Comparison of ENCODE assay signal across 15 cellular contexts in the genomic region with DNA sequence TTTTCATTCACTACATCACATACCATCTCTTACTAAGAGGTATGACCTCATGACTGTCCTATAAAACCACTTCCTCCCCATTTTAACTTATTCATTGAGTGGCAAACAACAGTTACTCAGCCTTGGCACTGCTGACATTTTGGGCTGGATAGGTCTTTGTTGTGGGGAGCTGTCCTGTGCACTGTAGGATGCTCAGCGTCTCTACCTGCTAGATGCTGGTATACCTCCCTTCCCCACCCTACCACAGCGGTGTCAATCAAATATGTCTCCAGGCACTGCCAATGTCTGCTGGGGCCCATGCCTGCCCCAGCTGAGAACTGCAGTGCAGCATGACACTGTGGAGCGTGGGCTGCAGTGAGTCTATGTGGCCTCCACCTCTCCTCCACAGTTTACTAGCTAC.
DNase-seq lines count a peak whose midpoint lies in the region; ATAC-seq and TF ChIP-seq lines count a peak whose summit lies in the region.
"Had no signal": no experiment of that assay in that cellular context is flagged by ENCODE, and none has a peak within 500 bp of the region (broad histone marks: within the 10 kb centered on the region; RNA-seq: fewer than 3 reads in every experiment).

No MANE protein-coding gene starts in this region.

- H3K4me3 Mint-ChIP-seq in CD8-positive, alpha-beta T cell = no peak overlapping the region
- H3K4me3 Mint-ChIP-seq in T-helper 17 cell = no peak overlapping the region
- H3K4me3 Mint-ChIP-seq in naive thymus-derived CD8-positive, alpha-beta T cell = no peak overlapping the region

- no peaks in the 10 kb centered on the region for H3K9me3 ChIP-seq in CD8-positive, alpha-beta T cell (ENCODE audit: low read length)
- no peaks in the 10 kb centered on the region for H3K9me3 ChIP-seq in T-helper 17 cell (ENCODE audit: control insufficient read depth, low read length, poor library complexity, severe bottlenecking)
- no peaks in the 10 kb centered on the region for H3K9me3 ChIP-seq in heart right ventricle
- H3K9me3 ChIP-seq: SK-N-SH, suprapubic skin had no signal

- peaks cover 16% of the 10 kb centered on the region for H3K4me1 Mint-ChIP-seq in CD8-positive, alpha-beta T cell (ENCODE audit: low read depth)
- peaks cover 9% of the 10 kb centered on the region for H3K4me1 Mint-ChIP-seq in T-helper 17 cell
- H3K4me1 Mint-ChIP-seq in naive thymus-derived CD8-positive, alpha-beta T cell = peaks cover 12 to 25% (median 19%) of the 10 kb centered on the region in 4 donors

- CTCF ChIA-PET in CD8-positive, alpha-beta T cell (lab: Charles Lee) = interaction anchor here (1.7 kb wide), 1 partner anchor 14 kb away, joined by 15 read pairs; no protein-coding TSS in a partner anchor

- DNase-seq in SKM-1 treated with dmso at 0.1 percent for 144 hours (lab: John Stamatoyannopoulos, UW; ENCODE audit: unreplicated experiment) (peak; percentile 27), SKM-1 (lab: John Stamatoyannopoulos, UW; ENCODE audit: unreplicated experiment) (no peak), T-helper 17 cell (no peak), heart right ventricle (no peak), NCI-H1694 (lab: John Stamatoyannopoulos, UW) (no peak), C1 segment of cervical spinal cord (lab: John Stamatoyannopoulos, UW) (no peak)
- DNase-seq in CD8-positive, alpha-beta T cell = peak in 4 of 7 experiments; percentile 22 to 68 (median 42)
- DNase-seq in naive thymus-derived CD8-positive, alpha-beta T cell = peak in 6 of 10 donors; percentile 16 to 63 (median 39)
- DNase-seq: effector memory CD4-positive, alpha-beta T cell; Karpas-422; NCI-H1694 treated with DMSO at 0.1 percent for 48 hours; NCI-H510A treated with DMSO at 0.1 percent for 48 hours; SK-N-SH; WERI-Rb-1 had no signal

- 93 to 98% methylated on average over 3 of the region's 3 CpGs for WGBS in heart right ventricle, 2 donors

- peaks cover 3% of the 10 kb centered on the region for H3K27me3 Mint-ChIP-seq in CD8-positive, alpha-beta T cell (ENCODE audit: low read depth)
- H3K27me3 Mint-ChIP-seq in T-helper 17 cell = no peaks in the 10 kb centered on the region
- H3K27me3 Mint-ChIP-seq in naive thymus-derived CD8-positive, alpha-beta T cell = no peaks in the 10 kb centered on the region

- intact Hi-C loops in CD8-positive, alpha-beta T cell (cut with DNase I, micrococcal nuclease) = no loop called here
- intact Hi-C loops in heart right ventricle (cut with DNase I) = loop anchor here in 1 of 10 donors (10.0 kb wide), 1 partner anchor 72 kb away; the partner anchor contains the start of gene MGAT4A

- no peaks in the 10 kb centered on the region for H3K36me3 Mint-ChIP-seq in CD8-positive, alpha-beta T cell
- no peaks in the 10 kb centered on the region for H3K36me3 Mint-ChIP-seq in T-helper 17 cell (ENCODE audit: low read depth)
- no peaks in the 10 kb centered on the region for H3K36me3 Mint-ChIP-seq in naive thymus-derived CD8-positive, alpha-beta T cell

- no peaks in the 10 kb centered on the region for H3K36me3 ChIP-seq in CD8-positive, alpha-beta T cell (ENCODE audit: insufficient read depth, low read length)
- no peaks in the 10 kb centered on the region for H3K36me3 ChIP-seq in heart right ventricle
- H3K36me3 ChIP-seq: suprapubic skin, WERI-Rb-1 had no signal

- H3K27me3 ChIP-seq in CD8-positive, alpha-beta T cell (ENCODE audit: insufficient read depth, low read length) = no peaks in the 10 kb centered on the region
- H3K27me3 ChIP-seq in heart right ventricle = no peaks in the 10 kb centered on the region
- H3K27me3 ChIP-seq: suprapubic skin had no signal

- ATAC-seq in CD8-positive, alpha-beta T cell = peak; percentile 93
- ATAC-seq in T-helper 17 cell (peak; percentile 74), heart right ventricle (no peak)
- peak; percentile 82 to 97 for ATAC-seq in naive thymus-derived CD8-positive, alpha-beta T cell

- H3K27ac Mint-ChIP-seq in CD8-positive, alpha-beta T cell = peak overlapping the region; percentile 47
- no peak overlapping the region for H3K27ac Mint-ChIP-seq in T-helper 17 cell
- H3K27ac Mint-ChIP-seq in naive thymus-derived CD8-positive, alpha-beta T cell = peak overlapping the region in 6 of 10 donors; percentile 17 to 78 (median 54)

- H3K4me3 ChIP-seq in CD8-positive, alpha-beta T cell (ENCODE audit: low read depth, low read length) = no peak overlapping the region
- H3K4me3 ChIP-seq in heart right ventricle = no peak overlapping the region
- H3K4me3 ChIP-seq: suprapubic skin had no signal

- H3K4me1 ChIP-seq in CD8-positive, alpha-beta T cell (ENCODE audit: insufficient read depth, low read length) = peaks cover 7% of the 10 kb centered on the region
- H3K4me1 ChIP-seq in heart right ventricle = peaks cover 9 to 42% (median 23%) of the 10 kb centered on the region in 9 donors

- H3K27ac ChIP-seq in CD8-positive, alpha-beta T cell (ENCODE audit: low read depth, low read length) = no peak overlapping the region
- H3K27ac ChIP-seq in heart right ventricle = peak overlapping the region in 1 of 10 donors; percentile 64
- H3K27ac ChIP-seq: suprapubic skin, WERI-Rb-1 had no signal

- POLR2A ChIA-PET in CD8-positive, alpha-beta T cell (lab: Charles Lee) = interaction anchor here (0.6 to 2.0 kb wide), 3 partner anchors 36 to 165 kb away, joined by 3 to 7 read pairs (median 4); no protein-coding TSS in a partner anchor
- POLR2A ChIA-PET in naive thymus-derived CD8-positive, alpha-beta T cell (lab: Charles Lee) = interaction anchor here (0.9 to 1.8 kb wide), 3 partner anchors 8 to 15 kb away, joined by 3 to 6 read pairs (median 5); no protein-coding TSS in a partner anchor

- no peak for TF ChIP-seq CTCF in CD8-positive, alpha-beta T cell (IDR thresholded peaks at IDR 0.05)
- no peak for TF ChIP-seq CTCF in heart right ventricle (IDR thresholded peaks at IDR 0.05)

- no peaks in the 10 kb centered on the region for H3K9me3 Mint-ChIP-seq in CD8-positive, alpha-beta T cell
- no peaks in the 10 kb centered on the region for H3K9me3 Mint-ChIP-seq in naive thymus-derived CD8-positive, alpha-beta T cell

Comparison
In these comparisons a context has a peak if more than half of its experiments do, and no peak if none do; other contexts are left out.
1. DNase-seq: peak in SKM-1 treated with dmso at 0.1 percent for 144 hours (single experiment), CD8-positive, alpha-beta T cell (4 of 7) and naive thymus-derived CD8-positive, alpha-beta T cell (6 of 10); none in SKM-1 (single experiment), T-helper 17 cell (0 of 3), heart right ventricle (0 of 2), NCI-H1694 (single experiment) and C1 segment of cervical spinal cord (0 of 14).
2. ATAC-seq: peak in CD8-positive, alpha-beta T cell (single experiment), T-helper 17 cell (single experiment) and naive thymus-derived CD8-positive, alpha-beta T cell (2 of 2); none in heart right ventricle (0 of 8).